Comparison of ENCODE assay signal across 21 cellular contexts in genomic region chr17:29746669-29747068, GRCh38.
"Had no signal": no experiment of that assay in that cellular context is flagged by ENCODE, and none has a peak within 500 bp of the region (broad histone marks: within the 10 kb centered on the region; RNA-seq: fewer than 3 reads in every experiment).

No MANE protein-coding gene starts in this region.

- H3K36me3 ChIP-seq: colonic mucosa, sigmoid colon, thoracic aorta had no signal

- H3K4me3 ChIP-seq: colonic mucosa, lower lobe of right lung, sigmoid colon, spleen, thoracic aorta, upper lobe of left lung had no signal

- H3K27ac ChIP-seq: colonic mucosa, epithelial cell of prostate, lower lobe of right lung, parathyroid adenoma, sigmoid colon, thoracic aorta had no signal

- H3K4me3 Mint-ChIP-seq: activated CD4-positive, alpha-beta T cell treated with anti-CD3 and anti-CD28 coated beads, Interleukin-2, amount 10 ng/mL, durations not matched to agents 7 days and 5 days; activated naive CD8-positive, alpha-beta T cell treated with anti-CD3 and anti-CD28 coated beads for 36 hours; endodermal cell; stimulated activated memory B cell treated with anti-CD40 and anti-IgM and Interleukin-4, amounts not matched to agents 10 μg/mL and 1 μg/mL and 100 μg/mL, for 72 hours had no signal

- DNase-seq: activated CD4-positive, alpha-beta T cell treated with anti-CD3 and anti-CD28 coated beads, Interleukin-2, amount 10 ng/mL, durations not matched to agents 7 days and 5 days; activated CD8-positive, alpha-beta memory T cell treated with anti-CD3 and anti-CD28 coated beads for 24 hours; activated CD8-positive, alpha-beta memory T cell treated with anti-CD3 and anti-CD28 coated beads, Interleukin-2, amount 50 U/mL, for 48 hours; activated gamma-delta T cell; activated naive CD8-positive, alpha-beta T cell treated with anti-CD3 and anti-CD28 coated beads for 36 hours; amygdala; central memory CD4-positive, alpha-beta T cell; colonic mucosa; endodermal cell; foreskin melanocyte; head of caudate nucleus; lower lobe of right lung; naive thymus-derived CD8-positive, alpha-beta T cell; sigmoid colon; spleen; stimulated activated CD4-positive, alpha-beta T cell treated with anti-CD3 and anti-CD28 coated beads, Interleukin-4, amount 100 ng/mL, for 4 hours; upper lobe of left lung had no signal

- H3K9me3 ChIP-seq: colonic mucosa, lower lobe of right lung, sigmoid colon, spleen, thoracic aorta, upper lobe of left lung had no signal

- H3K9ac ChIP-seq: parathyroid adenoma had no signal

- H3K79me2 ChIP-seq: parathyroid adenoma had no signal

- H3K27ac Mint-ChIP-seq: activated CD4-positive, alpha-beta T cell treated with anti-CD3 and anti-CD28 coated beads, Interleukin-2, amount 10 ng/mL, durations not matched to agents 7 days and 5 days; activated naive CD8-positive, alpha-beta T cell treated with anti-CD3 and anti-CD28 coated beads for 36 hours; endodermal cell had no signal

- H3K9me3 Mint-ChIP-seq: activated CD4-positive, alpha-beta T cell treated with anti-CD3 and anti-CD28 coated beads, Interleukin-2, amount 10 ng/mL, durations not matched to agents 7 days and 5 days; activated naive CD8-positive, alpha-beta T cell treated with anti-CD3 and anti-CD28 coated beads for 36 hours; endodermal cell; naive thymus-derived CD8-positive, alpha-beta T cell; stimulated activated memory B cell treated with anti-CD40 and anti-IgM and Interleukin-4, amounts not matched to agents 10 μg/mL and 1 μg/mL and 100 μg/mL, for 72 hours had no signal

- H2AFZ ChIP-seq: parathyroid adenoma had no signal

- ATAC-seq: lower lobe of right lung; naive thymus-derived CD8-positive, alpha-beta T cell; stimulated activated memory B cell treated with anti-CD40 and anti-IgM and Interleukin-4, amounts not matched to agents 10 μg/mL and 1 μg/mL and 100 μg/mL, for 72 hours had no signal

- H3K4me1 ChIP-seq: colonic mucosa had no signal

- H3K27me3 Mint-ChIP-seq: activated CD4-positive, alpha-beta T cell treated with anti-CD3 and anti-CD28 coated beads, Interleukin-2, amount 10 ng/mL, durations not matched to agents 7 days and 5 days; activated naive CD8-positive, alpha-beta T cell treated with anti-CD3 and anti-CD28 coated beads for 36 hours; naive thymus-derived CD8-positive, alpha-beta T cell; stimulated activated memory B cell treated with anti-CD40 and anti-IgM and Interleukin-4, amounts not matched to agents 10 μg/mL and 1 μg/mL and 100 μg/mL, for 72 hours had no signal

- H3K27me3 ChIP-seq: colonic mucosa, sigmoid colon, spleen, upper lobe of left lung had no signal
